Comparison of ENCODE assay signal across 20 cellular contexts in the genomic region with DNA sequence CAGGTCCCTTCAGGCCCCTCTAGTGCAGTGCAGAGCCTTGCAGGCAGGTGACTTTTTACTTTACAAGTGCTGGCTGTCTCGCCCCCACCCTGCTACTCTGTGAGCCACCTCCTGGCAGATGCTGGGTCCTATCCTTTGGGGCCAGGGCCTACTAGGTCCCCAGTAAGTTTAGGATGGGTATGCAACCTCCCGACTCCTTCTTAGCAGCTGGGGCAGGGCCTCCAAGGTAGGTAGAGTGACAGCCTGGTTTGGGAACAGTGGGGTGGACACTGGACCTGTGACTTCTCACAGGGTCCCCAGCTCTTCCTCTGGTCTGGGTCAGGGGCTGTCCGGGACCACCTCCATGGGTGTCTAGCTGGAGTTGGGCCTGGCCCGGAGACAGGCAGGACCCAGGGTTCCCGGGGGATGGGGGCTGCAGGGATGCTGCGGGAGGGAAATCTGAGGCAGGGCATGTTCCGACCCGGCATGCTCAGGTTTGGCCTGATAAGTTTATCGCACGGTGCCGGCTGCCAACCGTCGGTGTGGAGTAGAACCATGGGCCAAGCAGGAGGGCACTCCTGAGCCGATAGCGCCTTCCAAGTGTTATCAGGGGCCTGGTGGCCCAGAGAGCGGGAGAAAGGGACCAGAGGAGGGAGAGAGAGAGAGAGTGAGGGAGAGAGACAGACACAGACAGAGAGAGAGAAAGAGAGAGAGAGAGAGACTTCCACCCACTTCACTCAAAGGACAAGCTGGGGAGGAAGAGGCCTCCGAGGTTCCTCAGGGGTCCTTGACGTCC. TPM values are rescaled to one million over a fixed set of nuclear protein-coding genes. Genes with fewer than 3 reads are reported as not detected.
DNase-seq lines count a peak whose midpoint lies in the region; ATAC-seq, FAIRE-seq and TF ChIP-seq lines count a peak whose summit lies in the region.
"Had no signal": no experiment of that assay in that cellular context is flagged by ENCODE, and none has a peak within 500 bp of the region (broad histone marks: within the 10 kb centered on the region; RNA-seq: fewer than 3 reads in every experiment).

No MANE protein-coding gene starts in this region.

- POLR2A ChIA-PET in SK-N-SH (lab: Yijun Ruan, JAX) (no interaction called here), HEK293 (lab: Yijun Ruan, JAX) (no interaction called here), K562 (lab: Yijun Ruan, JAX) (interaction anchor here (0.7 to 1.7 kb wide), 4 partner anchors 15 to 524 kb away, joined by 3 to 7 read pairs (median 4); a partner anchor contains a TSS)

- H3K18ac ChIP-seq in neuronal stem cell (ENCODE audit: low read length): peak overlapping the region; percentile 25

- 0 out of 2 replicates have a peak, but pooled peaks have one; percentile 35 for TF ChIP-seq POLR2A in K562 (conservative IDR thresholded peaks at IDR 0.05)
- TF ChIP-seq POLR2A in H54 (IDR thresholded peaks at IDR 0.05; ENCODE audit: low read depth, low read length): no peak

- H3K4me3 ChIP-seq in SK-N-SH (ENCODE audit: low read depth in 2 of 2, low read length in 1 of 2) (no peak overlapping the region), HEK293 (ENCODE audit: low read depth, low read length) (no peak overlapping the region), K562 (no peak overlapping the region), neuronal stem cell (ENCODE audit: low read length in 2 of 2) (no peak overlapping the region)

- peaks cover 34% of the 10 kb centered on the region; the same call in 1 of the 2 replicates for H3K27me3 ChIP-seq in SK-N-SH (ENCODE audit: insufficient read depth)
- H3K27me3 ChIP-seq in K562 (ENCODE audit: control insufficient read depth in 2 of 2, insufficient read depth in 2 of 2, low read length in 2 of 2): no peaks in the 10 kb centered on the region
- peaks cover 0 to 79% (median 0%) of the 10 kb centered on the region in 3 experiments for H3K27me3 ChIP-seq in neuronal stem cell (ENCODE audit: control insufficient read depth in 3 of 3, insufficient read depth in 3 of 3, low read depth in 1 of 3, low read length in 3 of 3)

- H2BK15ac ChIP-seq in neuronal stem cell (ENCODE audit: low read length): no peak overlapping the region

- no peaks in the 10 kb centered on the region for H3F3A ChIP-seq in SK-N-SH (replicated peaks; ENCODE audit: insufficient read depth)

- in situ Hi-C loops in K562 (cut with MboI): no loop called here

- no peaks in the 10 kb centered on the region for H3K79me1 ChIP-seq in neuronal stem cell (ENCODE audit: low read depth, low read length)

- BruUV-seq in K562 (replicated peaks; lab: Mats Ljungman, UMichigan): no TSS peak

- CTCF ChIA-PET in SK-N-SH (lab: Yijun Ruan, JAX): interaction anchor here (1.8 to 2.3 kb wide), 2 partner anchors 21 to 23 kb away, joined by 5 to 10 read pairs; a partner anchor contains a TSS
- CTCF ChIA-PET in HEK293 (lab: Yijun Ruan, JAX): interaction anchor here (0.7 to 3.4 kb wide), 2 partner anchors 23 to 98 kb away, joined by 4 to 14 read pairs; no protein-coding TSS in a partner anchor
- CTCF ChIA-PET in K562 (lab: Yijun Ruan, JAX; ENCODE audit: low intra/inter-chr PET ratio): no interaction called here

- TF ChIP-seq EP300 in SK-N-SH (IDR thresholded peaks at IDR 0.05; ENCODE audit: borderline replicate concordance in 1 of 2, low read depth in 1 of 2, low read length in 1 of 2): no peak
- peak; percentile 95 for TF ChIP-seq EP300 in K562 (IDR thresholded peaks at IDR 0.05; ENCODE audit: low read length)

- no peaks in the 10 kb centered on the region for H4K20me1 ChIP-seq in SK-N-SH (ENCODE audit: insufficient read depth)
- no peaks in the 10 kb centered on the region for H4K20me1 ChIP-seq in K562 (replicated peaks; ENCODE audit: control insufficient read depth, insufficient read depth, low read length)

- no peak overlapping the region for H4K8ac ChIP-seq in neuronal stem cell (ENCODE audit: low read depth, low read length)

- H3K79me2 ChIP-seq in SK-N-SH (ENCODE audit: insufficient read depth) (no peaks in the 10 kb centered on the region), K562 (ENCODE audit: control insufficient read depth, insufficient read depth, low read length) (peaks cover 2% of the 10 kb centered on the region; the same call in 1 of the 3 replicates)

- no peak overlapping the region for H2BK120ac ChIP-seq in neuronal stem cell (ENCODE audit: low read depth, low read length)

- no peak overlapping the region for H4K91ac ChIP-seq in neuronal stem cell (ENCODE audit: low read depth, low read length, poor library complexity)

- H3K9me3 ChIP-seq in SK-N-SH (no peaks in the 10 kb centered on the region), HEK293 (ENCODE audit: control insufficient read depth, insufficient read depth, low read depth, low read length) (no peaks in the 10 kb centered on the region), K562 (replicated peaks; ENCODE audit: control insufficient read depth, insufficient read depth, low read depth, low read length) (no peaks in the 10 kb centered on the region), neuronal stem cell (replicated peaks in 1 of 2; ENCODE audit: control insufficient read depth in 2 of 2, insufficient read depth in 1 of 2, low read depth in 1 of 2, low read length in 2 of 2) (no peaks in the 10 kb centered on the region)

- WGBS in SK-N-SH (ENCODE audit: low lambda C conversion rate): 60% methylated on average over 17 of the region's 18 CpGs
- WGBS in K562 (ENCODE audit: insufficient coverage, low coverage, missing lambda C conversion rate): 6% methylated on average over 13 of the region's 18 CpGs
- no CpG with 5 or more reads among the region's 18 CpGs for WGBS in neuronal stem cell (ENCODE audit: extremely low coverage in 2 of 2, insufficient read length in 2 of 2, insufficient replicate concordance in 1 of 2), 2 donors

- no peak overlapping the region for H3K23ac ChIP-seq in neuronal stem cell (ENCODE audit: low read depth, low read length, poor library complexity)

- H3K4me1 ChIP-seq in SK-N-SH (ENCODE audit: control insufficient read depth in 1 of 2, insufficient read depth in 2 of 2, low read depth in 1 of 2, low read length in 1 of 2): no peaks in the 10 kb centered on the region; a peak in 1 of 4 replicates
- no peaks in the 10 kb centered on the region for H3K4me1 ChIP-seq in HEK293 (ENCODE audit: control insufficient read depth, insufficient read depth, low read length)
- H3K4me1 ChIP-seq in K562 (replicated peaks in 1 of 2; ENCODE audit: control insufficient read depth in 2 of 2, insufficient read depth in 2 of 2, low read length in 2 of 2): peaks cover 83 to 86% of the 10 kb centered on the region in 2 experiments
- H3K4me1 ChIP-seq in neuronal stem cell (ENCODE audit: control insufficient read depth in 2 of 2, insufficient read depth in 1 of 2, low read depth in 1 of 2, low read length in 2 of 2): peaks cover 8 to 11% of the 10 kb centered on the region in 2 donors

- peaks cover 9% of the 10 kb centered on the region for H3K9me1 ChIP-seq in K562 (ENCODE audit: control insufficient read depth, insufficient read depth, low read length)

- no peak for ATAC-seq in SK-N-SH treated with all-trans-retinoic acid at 6 μM for 48 hours
- ATAC-seq in K562: peak; percentile 35

- DNase-seq in SK-N-SH (peak; percentile 9), K562 (ENCODE audit: extremely low read depth in 1 of 4, low spot score in 3 of 4) (peak; percentile 77 to 93 (median 80)), neuronal stem cell (ENCODE audit: low spot score) (no peak), H54 (ENCODE audit: insufficient read length, low spot score) (no peak), GDM1 (lab: John Stamatoyannopoulos, UW) (no peak), A172 (ENCODE audit: low spot score) (no peak)
- DNase-seq: Calu3, DMS79, MM.1S, NCI-H1105 treated with DMSO at 0.1 percent for 48 hours, NCI-H1930, NCI-H2171, NCI-H446 treated with DMSO at 0.1 percent for 48 hours, NCI-H82, SW 1271 had no signal

- H3K4ac ChIP-seq in neuronal stem cell (ENCODE audit: low read length): no peak overlapping the region

- TF ChIP-seq RAD21 in SK-N-SH (IDR thresholded peaks at IDR 0.05; ENCODE audit: low read length) (no peak), K562 (CRISPR knock-in tag; conservative IDR thresholded peaks at IDR 0.05 in 1 of 2, IDR thresholded peaks at IDR 0.05 in 1 of 2) (no peak; a peak in 2 of 4 replicates)

- H3K9ac ChIP-seq in SK-N-SH (no peak overlapping the region), K562 (ENCODE audit: insufficient read depth in 1 of 2, low read depth in 2 of 2, low read length in 2 of 2) (peak overlapping the region; percentile 67 to 74), neuronal stem cell (ENCODE audit: low read depth, low read length, poor library complexity) (no peak overlapping the region)

- H2AFZ ChIP-seq in SK-N-SH (ENCODE audit: low read depth) (no peak overlapping the region), K562 (ENCODE audit: low read depth, low read length) (peak overlapping the region; percentile 51), neuronal stem cell (ENCODE audit: low read length) (peak overlapping the region; percentile 29)

- no peak overlapping the region for H2BK12ac ChIP-seq in neuronal stem cell (ENCODE audit: low read length)

- H2BK5ac ChIP-seq in neuronal stem cell (ENCODE audit: low read length): no peak overlapping the region

- H3K36me3 ChIP-seq in SK-N-SH (replicated peaks in 1 of 2; ENCODE audit: control insufficient read depth in 1 of 2, insufficient read depth in 2 of 2, low read length in 1 of 2): no peaks in the 10 kb centered on the region
- H3K36me3 ChIP-seq in HEK293 (ENCODE audit: control insufficient read depth in 2 of 2, insufficient read depth in 1 of 2, low read length in 2 of 2): no peaks in the 10 kb centered on the region
- H3K36me3 ChIP-seq in K562 (ENCODE audit: control insufficient read depth, insufficient read depth, low read length): peaks cover 5% of the 10 kb centered on the region; the same call in 1 of the 3 replicates
- no peaks in the 10 kb centered on the region for H3K36me3 ChIP-seq in neuronal stem cell (replicated peaks in 1 of 2; ENCODE audit: control insufficient read depth in 2 of 2, insufficient read depth in 2 of 2, low read length in 2 of 2)

- intact Hi-C loops in K562 (cut with micrococcal nuclease): no loop called here

- FAIRE-seq in K562 (lab: Jason Lieb, UNC) (peak; percentile 83), H54 (lab: Jason Lieb, UNC) (no peak)
- FAIRE-seq: GM12891, GM19239 had no signal

- no peak overlapping the region for H3K4me2 ChIP-seq in SK-N-SH
- H3K4me2 ChIP-seq in K562 (ENCODE audit: insufficient read depth, low read length): peak overlapping the region; percentile 59
- no peak overlapping the region for H3K4me2 ChIP-seq in neuronal stem cell (ENCODE audit: insufficient read depth, low read length, poor library complexity, severe bottlenecking)

- no peaks in the 10 kb centered on the region for H3K9me2 ChIP-seq in SK-N-SH

- H3K27ac ChIP-seq in SK-N-SH (ENCODE audit: low read depth in 2 of 2, low read length in 1 of 2) (no peak overlapping the region), HEK293 (ENCODE audit: extremely low read depth, low read depth, low read length) (no peak overlapping the region), K562 (ENCODE audit: extremely low read depth, low read depth, low read length) (peak overlapping the region; percentile 78), neuronal stem cell (replicated peaks; ENCODE audit: low read length) (no peak overlapping the region)
- H3K27ac ChIP-seq: 22Rv1 had no signal

- no peak overlapping the region for H2AK5ac ChIP-seq in neuronal stem cell (ENCODE audit: low read depth, low read length)

- no peak for TF ChIP-seq CTCF in SK-N-SH (IDR thresholded peaks at IDR 0.05)
- no peak for TF ChIP-seq CTCF in HEK293 (tag by site-specific recombination; IDR thresholded peaks at IDR 0.05)
- peak; percentile 23 to 45 (median 25); a peak in 3 of 6 replicates for TF ChIP-seq CTCF in K562 (IDR thresholded peaks at IDR 0.05 in 2 of 3, conservative IDR thresholded peaks at IDR 0.05 in 1 of 3; ENCODE audit: insufficient read depth in 2 of 3, low read depth in 1 of 3, low read length in 3 of 3)

- H3K14ac ChIP-seq in neuronal stem cell (ENCODE audit: low read length): no peak overlapping the region

RNA-seq across cellular contexts. Expression of a gene that starts 20.6 kb away (rescaled TPM):
- 0.03 TPM in 1 of 2 replicates, not detected in the other for polyA plus RNA-seq in SK-N-SH (2012; rRNA removed)
- polyA plus RNA-seq in SK-N-SH (2012; cell fraction: cytosol; rRNA removed): 0.01 and 0.03 TPM in 2 replicates
- polyA plus RNA-seq in SK-N-SH (2012; cell fraction: nucleus; rRNA removed): not detected in 2 replicates
- total RNA-seq in K562 (2011; cell fraction: chromatin; rRNA removed; ENCODE audit: low replicate concordance): 11.1 and 39.0 TPM in 2 replicates
- 28.2 and 30.4 TPM in 2 replicates for total RNA-seq in K562 (2011; cell fraction: nucleolus; rRNA removed)
- total RNA-seq in K562 (2011; cell fraction: nucleoplasm; rRNA removed): 20.0 and 26.4 TPM in 2 replicates
- total RNA-seq in K562 (2014; rRNA removed): 40.3 and 62.9 TPM in 2 replicates
- total RNA-seq in K562 (2014; rRNA removed; fragmentation: Illumina TruSeq; extraction: Trizol): 17.5 and 20.1 TPM in 2 replicates
- 34.5 and 34.6 TPM in 2 replicates for total RNA-seq in K562 (2015; rRNA removed; fragmentation: Illumina TruSeq; extraction: Trizol)
- total RNA-seq in K562 (2021): 73.4 and 75.7 TPM in 2 replicates
- polyA plus RNA-seq in K562 (2011; rRNA removed): 34.4 and 57.7 TPM in 2 replicates
- polyA plus RNA-seq in K562 (2011; cell fraction: cytosol; rRNA removed): 53.6 and 133 TPM in 2 replicates
- 64.3 and 118 TPM in 2 replicates for polyA plus RNA-seq in K562 (2011; cell fraction: nucleus; rRNA removed)
- 64.2 and 77.5 TPM in 2 replicates for polyA plus RNA-seq in K562 (2012)
- polyA plus RNA-seq in K562 (2014; fragmentation: Illumina TruSeq; extraction: Trizol): 51.8 and 73.3 TPM in 2 replicates
- polyA plus RNA-seq in K562 (2014; fragmentation: Nextera tagmentation; extraction: Ambion mirVana): 10 to 100 TPM in 1 of 2 experiments, 1 to 10 TPM in 1; 8.0 to 19.1 TPM
- polyA plus RNA-seq in K562 (2014; rRNA removed): 47.2 and 50.1 TPM in 2 replicates
- 16.7 and 22.0 TPM in 2 replicates for polyA minus RNA-seq in K562 (2011; rRNA and poly(A)+ RNA removed)
- 47.9 and 57.4 TPM in 2 replicates for polyA minus RNA-seq in K562 (2011; cell fraction: cytosol; rRNA and poly(A)+ RNA removed)
- polyA minus RNA-seq in K562 (2011; cell fraction: nucleus; rRNA and poly(A)+ RNA removed): 20.3 and 22.1 TPM in 2 replicates
- 0.07 TPM for polyA plus RNA-seq in neuronal stem cell (2013, experiment 1 of 2)
- polyA plus RNA-seq in neuronal stem cell (2013, experiment 2 of 2): 0.04 TPM
- 0.19 and 0.47 TPM in 2 replicates for total RNA-seq in A172 (2014; rRNA removed; shearing (Covaris generic))
- total RNA-seq: Calu3 had no signal

RNA-seq across cellular contexts. Expression of a gene that starts 31.7 kb away (rescaled TPM):
- polyA plus RNA-seq in SK-N-SH (2012; rRNA removed) (57.3 and 59.1 TPM in 2 replicates), K562 (2011; rRNA removed) (80.2 TPM in 2 replicates), K562 (2014; fragmentation: Illumina TruSeq; extraction: Trizol) (105 and 107 TPM in 2 replicates), K562 (2014; fragmentation: Nextera tagmentation; extraction: Ambion mirVana) (1 to 10 TPM; 3.8 to 8.4 TPM), K562 (2014; rRNA removed) (95.1 and 107 TPM in 2 replicates)
- 29.6 and 37.0 TPM in 2 replicates for polyA plus RNA-seq in SK-N-SH (2012; cell fraction: cytosol; rRNA removed)
- 165 and 172 TPM in 2 replicates for polyA plus RNA-seq in SK-N-SH (2012; cell fraction: nucleus; rRNA removed)
- total RNA-seq in K562 (2011; cell fraction: chromatin; rRNA removed; ENCODE audit: low replicate concordance): 66.1 and 166 TPM in 2 replicates
- total RNA-seq in K562 (2011; cell fraction: nucleolus; rRNA removed): 99.4 and 113 TPM in 2 replicates
- 67.0 and 84.1 TPM in 2 replicates for total RNA-seq in K562 (2011; cell fraction: nucleoplasm; rRNA removed)
- total RNA-seq in K562 (2014; rRNA removed) (118 and 134 TPM in 2 replicates), K562 (2014; rRNA removed; fragmentation: Illumina TruSeq; extraction: Trizol) (43.2 and 58.5 TPM in 2 replicates), K562 (2015; rRNA removed; fragmentation: Illumina TruSeq; extraction: Trizol) (80.7 and 83.7 TPM in 2 replicates), K562 (2021) (106 and 110 TPM in 2 replicates)
- polyA plus RNA-seq in K562 (2011; cell fraction: cytosol; rRNA removed): 88.7 and 143 TPM in 2 replicates
- polyA plus RNA-seq in K562 (2011; cell fraction: nucleus; rRNA removed): 254 and 348 TPM in 2 replicates
- 75.0 and 82.6 TPM in 2 replicates for polyA plus RNA-seq in K562 (2012)
- 52.2 and 85.8 TPM in 2 replicates for polyA minus RNA-seq in K562 (2011; rRNA and poly(A)+ RNA removed)
- polyA minus RNA-seq in K562 (2011; cell fraction: cytosol; rRNA and poly(A)+ RNA removed): 57.6 and 64.2 TPM in 2 replicates
- polyA minus RNA-seq in K562 (2011; cell fraction: nucleus; rRNA and poly(A)+ RNA removed): 59.4 and 67.3 TPM in 2 replicates
- 61.8 TPM for polyA plus RNA-seq in neuronal stem cell (2013, experiment 1 of 2)
- 62.4 TPM for polyA plus RNA-seq in neuronal stem cell (2013, experiment 2 of 2)
- 98.4 and 98.6 TPM in 2 replicates for total RNA-seq in A172 (2014; rRNA removed; shearing (Covaris generic))

RNA-seq across cellular contexts. Expression of a gene that starts 54.6 kb away (rescaled TPM):
- polyA plus RNA-seq in SK-N-SH (2012; rRNA removed) (18.3 and 27.6 TPM in 2 replicates), K562 (2011; rRNA removed) (37.6 and 40.1 TPM in 2 replicates), K562 (2014; fragmentation: Illumina TruSeq; extraction: Trizol) (16.9 and 19.4 TPM in 2 replicates), K562 (2014; fragmentation: Nextera tagmentation; extraction: Ambion mirVana) (10 to 100 TPM in 1 of 2 experiments, 1 to 10 TPM in 1; 8.0 to 10.6 TPM), K562 (2014; rRNA removed) (9.7 and 11.5 TPM in 2 replicates)
- 7.1 and 8.2 TPM in 2 replicates for polyA plus RNA-seq in SK-N-SH (2012; cell fraction: cytosol; rRNA removed)
- polyA plus RNA-seq in SK-N-SH (2012; cell fraction: nucleus; rRNA removed): 65.5 and 104 TPM in 2 replicates
- 176 and 239 TPM in 2 replicates for total RNA-seq in K562 (2011; cell fraction: chromatin; rRNA removed; ENCODE audit: low replicate concordance)
- total RNA-seq in K562 (2011; cell fraction: nucleolus; rRNA removed): 81.0 and 95.1 TPM in 2 replicates
- 122 and 132 TPM in 2 replicates for total RNA-seq in K562 (2011; cell fraction: nucleoplasm; rRNA removed)
- total RNA-seq in K562 (2014; rRNA removed) (6.9 and 12.8 TPM in 2 replicates), K562 (2014; rRNA removed; fragmentation: Illumina TruSeq; extraction: Trizol) (17.6 and 18.6 TPM in 2 replicates), K562 (2015; rRNA removed; fragmentation: Illumina TruSeq; extraction: Trizol) (19.8 and 20.5 TPM in 2 replicates), K562 (2021) (21.1 and 22.8 TPM in 2 replicates)
- polyA plus RNA-seq in K562 (2011; cell fraction: cytosol; rRNA removed): 21.4 and 26.3 TPM in 2 replicates
- polyA plus RNA-seq in K562 (2011; cell fraction: nucleus; rRNA removed): 149 and 159 TPM in 2 replicates
- 15.2 and 16.8 TPM in 2 replicates for polyA plus RNA-seq in K562 (2012)
- 75.4 and 94.9 TPM in 2 replicates for polyA minus RNA-seq in K562 (2011; rRNA and poly(A)+ RNA removed)
- polyA minus RNA-seq in K562 (2011; cell fraction: cytosol; rRNA and poly(A)+ RNA removed): 14.1 and 20.7 TPM in 2 replicates
- polyA minus RNA-seq in K562 (2011; cell fraction: nucleus; rRNA and poly(A)+ RNA removed): 59.4 and 126 TPM in 2 replicates
- 19.4 TPM for polyA plus RNA-seq in neuronal stem cell (2013, experiment 1 of 2)
- 18.7 TPM for polyA plus RNA-seq in neuronal stem cell (2013, experiment 2 of 2)
- total RNA-seq in A172 (2014; rRNA removed; shearing (Covaris generic)): 25.3 and 28.2 TPM in 2 replicates

Comparison
In these comparisons a context has a peak if more than half of its experiments do, and no peak if none do; other contexts are left out.
1. DNase-seq: peak in SK-N-SH (single experiment) and K562 (4 of 4); none in neuronal stem cell (single experiment), H54 (single experiment), GDM1 (single experiment) and A172 (single experiment).
2. H3K9ac ChIP-seq: peak in K562 (2 of 2); none in SK-N-SH (single experiment) and neuronal stem cell (single experiment).
3. CTCF ChIP-seq: peak in K562 (3 of 3); none in SK-N-SH (single experiment) and HEK293 (single experiment).